In the genomic region with DNA sequence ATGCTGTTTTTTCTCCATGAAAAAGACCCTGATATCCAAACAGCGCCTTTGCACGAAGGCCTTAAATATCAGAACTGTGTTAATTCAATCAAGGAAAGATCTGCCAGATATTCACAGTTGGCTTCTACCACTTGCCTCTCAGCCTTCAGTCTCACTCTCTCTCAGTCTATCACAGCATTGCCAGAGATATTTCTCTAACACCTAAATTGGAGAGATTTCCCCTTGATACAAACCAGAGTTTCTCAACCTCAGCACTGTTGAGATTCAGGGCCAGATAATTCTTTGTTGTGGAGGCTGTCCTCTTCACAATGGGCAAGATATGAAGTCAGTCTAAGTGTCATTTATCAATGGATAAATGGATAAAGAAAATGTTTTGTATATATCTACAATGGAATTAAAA, we compare ENCODE assay signal across 8 cellular contexts.
"Had no signal": no experiment of that assay in that cellular context is flagged by ENCODE, and none has a peak within 500 bp of the region (broad histone marks: within the 10 kb centered on the region; RNA-seq: fewer than 3 reads in every experiment).

No MANE protein-coding gene starts in this region.

- H3K4me1 Mint-ChIP-seq: IgD-negative memory B cell had no signal

- H3K27me3 Mint-ChIP-seq: IgD-negative memory B cell had no signal

- DNase-seq: IMR-90, KBM-7, KG1 had no signal

- H3K4me3 ChIP-seq: K562 had no signal

- H3K4me3 Mint-ChIP-seq: IgD-negative memory B cell had no signal

- H3K27ac Mint-ChIP-seq: IgD-negative memory B cell had no signal

- ATAC-seq: HepG2, K562 had no signal

- H3K9me3 Mint-ChIP-seq: IgD-negative memory B cell had no signal

- H3K27ac ChIP-seq: HL-60, KMS-11 had no signal

- H3K9ac ChIP-seq: KMS-11 had no signal

- H3K4me2 ChIP-seq: KMS-11 had no signal
